Comparison of ENCODE assay signal across 18 cellular contexts in the genomic region with DNA sequence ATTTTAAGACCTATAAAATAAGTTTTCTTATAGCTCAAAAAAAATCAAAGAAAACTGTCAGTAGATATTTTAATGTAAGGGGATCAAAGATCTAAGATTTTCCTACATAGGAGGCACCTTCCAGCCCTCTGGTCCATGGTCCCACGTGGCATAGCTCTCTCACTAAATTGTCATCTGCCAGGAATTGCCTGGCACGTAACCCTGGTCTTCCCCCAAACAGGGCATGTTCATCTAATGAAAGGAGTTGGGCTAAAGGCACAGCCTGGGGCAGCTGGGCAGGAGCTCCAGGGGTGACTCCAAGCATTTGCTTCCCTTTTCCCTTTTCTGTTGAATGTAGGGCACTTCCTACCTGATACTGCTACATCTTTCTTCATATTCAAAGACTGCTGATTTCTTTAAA.
"Had no signal": no experiment of that assay in that cellular context is flagged by ENCODE, and none has a peak within 500 bp of the region (broad histone marks: within the 10 kb centered on the region; RNA-seq: fewer than 3 reads in every experiment).

No MANE protein-coding gene starts in this region.

- DNase-seq: activated CD4-positive, alpha-beta T cell treated with anti-CD3 and anti-CD28 coated beads, Interleukin-2, amount 10 ng/mL, durations not matched to agents 7 days and 5 days; activated CD8-positive, alpha-beta memory T cell treated with anti-CD3 and anti-CD28 coated beads, Interleukin-2, amount 50 U/mL, for 4 hours; activated CD8-positive, alpha-beta T cell treated with anti-CD3 and anti-CD28 coated beads, Interleukin-2, amount 10 ng/mL, durations not matched to agents 7 days and 5 days; activated effector memory CD4-positive, alpha-beta T cell treated with Interleukin-2 at 50 U/mL for 16 hours; activated naive CD4-positive, alpha-beta T cell treated with anti-CD3 and anti-CD28 coated beads, Interleukin-2, amount 10 ng/mL, durations not matched to agents 7 days and 5 days; activated naive CD8-positive, alpha-beta T cell treated with anti-CD3 and anti-CD28 coated beads, Interleukin-2, amount 50 U/mL, for 24 hours; activated T-cell treated with anti-CD3 and anti-CD28 coated beads, Interleukin-2, amount 50 U/mL, for 4 hours; cerebellar nuclear complex; effector CD8-positive, alpha-beta T cell; esophagus squamous epithelium; left cardiac atrium; stimulated activated naive CD8-positive, alpha-beta T cell treated with anti-CD3 and anti-CD28 coated beads, Interleukin-15, amount 100 ng/mL, for 72 hours; T1000; testis; upper lobe of right lung had no signal

- H3K27ac Mint-ChIP-seq: activated CD4-positive, alpha-beta T cell treated with anti-CD3 and anti-CD28 coated beads, Interleukin-2, amount 10 ng/mL, durations not matched to agents 7 days and 5 days; activated CD8-positive, alpha-beta T cell treated with anti-CD3 and anti-CD28 coated beads, Interleukin-2, amount 10 ng/mL, durations not matched to agents 7 days and 5 days; activated naive CD4-positive, alpha-beta T cell treated with anti-CD3 and anti-CD28 coated beads, Interleukin-2, amount 10 ng/mL, durations not matched to agents 7 days and 5 days; activated naive CD8-positive, alpha-beta T cell treated with anti-CD3 and anti-CD28 coated beads, Interleukin-2, amount 50 U/mL, for 24 hours; natural killer cell treated with Interleukin-12 subunit alpha and Interleukin-12 subunit beta and Interleukin-15 and Interleukin-18, amount 100 ng/mL, for 72 hours; stimulated activated naive CD8-positive, alpha-beta T cell treated with anti-CD3 and anti-CD28 coated beads, Interleukin-15, amount 100 ng/mL, for 72 hours had no signal

- H3K4me3 Mint-ChIP-seq: activated CD4-positive, alpha-beta T cell treated with anti-CD3 and anti-CD28 coated beads, Interleukin-2, amount 10 ng/mL, durations not matched to agents 7 days and 5 days; activated CD8-positive, alpha-beta T cell treated with anti-CD3 and anti-CD28 coated beads, Interleukin-2, amount 10 ng/mL, durations not matched to agents 7 days and 5 days; activated naive CD4-positive, alpha-beta T cell treated with anti-CD3 and anti-CD28 coated beads, Interleukin-2, amount 10 ng/mL, durations not matched to agents 7 days and 5 days; activated naive CD8-positive, alpha-beta T cell treated with anti-CD3 and anti-CD28 coated beads, Interleukin-2, amount 50 U/mL, for 24 hours; activated T-cell treated with anti-CD3 and anti-CD28 coated beads, Interleukin-2, amount 50 U/mL, for 4 hours; natural killer cell treated with Interleukin-12 subunit alpha and Interleukin-12 subunit beta and Interleukin-15 and Interleukin-18, amount 100 ng/mL, for 72 hours; stimulated activated naive CD8-positive, alpha-beta T cell treated with anti-CD3 and anti-CD28 coated beads, Interleukin-15, amount 100 ng/mL, for 72 hours had no signal

- ATAC-seq: activated CD8-positive, alpha-beta T cell treated with anti-CD3 and anti-CD28 coated beads, Interleukin-2, amount 10 ng/mL, durations not matched to agents 7 days and 5 days; activated naive CD8-positive, alpha-beta T cell treated with anti-CD3 and anti-CD28 coated beads, Interleukin-2, amount 50 U/mL, for 24 hours; activated T-cell treated with anti-CD3 and anti-CD28 coated beads, Interleukin-2, amount 50 U/mL, for 4 hours; natural killer cell treated with Interleukin-12 subunit alpha and Interleukin-12 subunit beta and Interleukin-15 and Interleukin-18, amount 100 ng/mL, for 72 hours; stimulated activated naive CD8-positive, alpha-beta T cell treated with anti-CD3 and anti-CD28 coated beads, Interleukin-15, amount 100 ng/mL, for 72 hours; upper lobe of right lung had no signal

- H3K9me3 ChIP-seq: breast epithelium, esophagus squamous epithelium, testis, upper lobe of right lung had no signal

- H3K27me3 Mint-ChIP-seq: activated naive CD8-positive, alpha-beta T cell treated with anti-CD3 and anti-CD28 coated beads, Interleukin-2, amount 50 U/mL, for 24 hours had no signal

- H3K27me3 ChIP-seq: breast epithelium, esophagus squamous epithelium, testis, upper lobe of right lung had no signal

- H3K4me1 Mint-ChIP-seq: activated naive CD4-positive, alpha-beta T cell treated with anti-CD3 and anti-CD28 coated beads, Interleukin-2, amount 10 ng/mL, durations not matched to agents 7 days and 5 days; activated naive CD8-positive, alpha-beta T cell treated with anti-CD3 and anti-CD28 coated beads, Interleukin-2, amount 50 U/mL, for 24 hours; stimulated activated naive CD8-positive, alpha-beta T cell treated with anti-CD3 and anti-CD28 coated beads, Interleukin-15, amount 100 ng/mL, for 72 hours had no signal

- H3K4me3 ChIP-seq: breast epithelium, esophagus squamous epithelium, lung, testis, upper lobe of right lung had no signal

- H3K36me3 Mint-ChIP-seq: activated naive CD4-positive, alpha-beta T cell treated with anti-CD3 and anti-CD28 coated beads, Interleukin-2, amount 10 ng/mL, durations not matched to agents 7 days and 5 days; natural killer cell treated with Interleukin-12 subunit alpha and Interleukin-12 subunit beta and Interleukin-15 and Interleukin-18, amount 100 ng/mL, for 72 hours had no signal

- H3K4me1 ChIP-seq: breast epithelium, testis had no signal

- H3K27ac ChIP-seq: breast epithelium, esophagus squamous epithelium, testis, upper lobe of right lung had no signal

- H3K9me3 Mint-ChIP-seq: activated naive CD4-positive, alpha-beta T cell treated with anti-CD3 and anti-CD28 coated beads, Interleukin-2, amount 10 ng/mL, durations not matched to agents 7 days and 5 days; activated naive CD8-positive, alpha-beta T cell treated with anti-CD3 and anti-CD28 coated beads, Interleukin-2, amount 50 U/mL, for 24 hours; activated T-cell treated with anti-CD3 and anti-CD28 coated beads, Interleukin-2, amount 50 U/mL, for 4 hours; natural killer cell treated with Interleukin-12 subunit alpha and Interleukin-12 subunit beta and Interleukin-15 and Interleukin-18, amount 100 ng/mL, for 72 hours had no signal

- H3K36me3 ChIP-seq: breast epithelium had no signal
